In genomic region chr12:119949145-119949544, GRCh38 we compare ENCODE assay signal across 24 cellular contexts. TPM values are rescaled to one million over a fixed set of nuclear protein-coding genes. Genes with fewer than 3 reads are reported as not detected.
DNase-seq lines count a peak whose midpoint lies in the region; ATAC-seq and TF ChIP-seq lines count a peak whose summit lies in the region.
"Had no signal": no experiment of that assay in that cellular context is flagged by ENCODE, and none has a peak within 500 bp of the region (broad histone marks: within the 10 kb centered on the region; RNA-seq: fewer than 3 reads in every experiment).

No MANE protein-coding gene starts in this region.

- ATAC-seq in GM19023 (IDR thresholded peaks at IDR 0.05; ENCODE audit: unreplicated experiment) (no peak), gastrocnemius medialis (no peak)
- ATAC-seq: Panc1 had no signal

- no peaks in the 10 kb centered on the region for H3K36me3 Mint-ChIP-seq in endodermal cell (ENCODE audit: low read depth)
- H3K36me3 Mint-ChIP-seq: activated naive CD4-positive, alpha-beta T cell treated with anti-CD3 and anti-CD28 coated beads, Interleukin-2, amount 10 ng/mL, durations not matched to agents 7 days and 5 days had no signal

- TF ChIP-seq CTCF in endodermal cell (conservative IDR thresholded peaks at IDR 0.05) (no peak), gastrocnemius medialis (IDR thresholded peaks at IDR 0.05 in 4 of 5, conservative IDR thresholded peaks at IDR 0.05 in 1 of 5) (no peak)

- H3K9me3 Mint-ChIP-seq in endodermal cell: no peaks in the 10 kb centered on the region
- H3K9me3 Mint-ChIP-seq: activated naive CD4-positive, alpha-beta T cell treated with anti-CD3 and anti-CD28 coated beads, Interleukin-2, amount 10 ng/mL, durations not matched to agents 7 days and 5 days; CD4-positive, alpha-beta T cell; H9 had no signal

- H3K9me3 ChIP-seq in endodermal cell (ENCODE audit: control insufficient read depth, low read length) (no peaks in the 10 kb centered on the region), gastrocnemius medialis (no peaks in the 10 kb centered on the region)
- H3K9me3 ChIP-seq: neutrophil, SJSA1, tibial nerve had no signal

- no peaks in the 10 kb centered on the region for H3K4me1 Mint-ChIP-seq in endodermal cell
- H3K4me1 Mint-ChIP-seq: activated naive CD4-positive, alpha-beta T cell treated with anti-CD3 and anti-CD28 coated beads, Interleukin-2, amount 10 ng/mL, durations not matched to agents 7 days and 5 days; H9 had no signal

- H3K9ac ChIP-seq in endodermal cell (ENCODE audit: extremely low read depth, low read length, poor library complexity, severe bottlenecking): no peak overlapping the region

- 88 to 90% methylated on average over 8 to 10 of the region's 10 CpGs for WGBS in endodermal cell (ENCODE audit: insufficient coverage in 1 of 2, insufficient read length in 1 of 2), 2 experiments

- TF ChIP-seq POLR2A in gastrocnemius medialis (IDR thresholded peaks at IDR 0.05): no peak

- no peak overlapping the region for H3K4me3 ChIP-seq in endodermal cell (ENCODE audit: low read length)
- H3K4me3 ChIP-seq in gastrocnemius medialis: no peak overlapping the region
- H3K4me3 ChIP-seq: SJSA1, tibial nerve had no signal

- no peak overlapping the region for H3K27ac Mint-ChIP-seq in endodermal cell
- H3K27ac Mint-ChIP-seq: activated naive CD4-positive, alpha-beta T cell treated with anti-CD3 and anti-CD28 coated beads, Interleukin-2, amount 10 ng/mL, durations not matched to agents 7 days and 5 days; CD4-positive, alpha-beta T cell; H9 had no signal

- H3K27me3 Mint-ChIP-seq in endodermal cell (ENCODE audit: insufficient read depth): no peaks in the 10 kb centered on the region
- H3K27me3 Mint-ChIP-seq: CD4-positive, alpha-beta T cell had no signal

- H3K27ac ChIP-seq in endodermal cell (ENCODE audit: low read depth, low read length) (no peak overlapping the region), gastrocnemius medialis (no peak overlapping the region)
- H3K27ac ChIP-seq: neutrophil, SJSA1, tibial nerve had no signal

- DNase-seq in G401 (ENCODE audit: low spot score) (peak; percentile 2), NCI-H1436 treated with DMSO at 0.1 percent for 48 hours (lab: John Stamatoyannopoulos, UW) (peak; percentile 43), NCI-H345 (lab: John Stamatoyannopoulos, UW) (peak; percentile 86), kidney tubule cell (ENCODE audit: low spot score) (peak; percentile 18), endodermal cell (no peak), gastrocnemius medialis (no peak)
- no peak for DNase-seq in activated T-cell treated with anti-CD3 and anti-CD28 coated beads, Interleukin-2, amount 50 U/mL, for 1 hour
- DNase-seq: activated CD4-positive, alpha-beta T cell treated with anti-CD3 and anti-CD28 coated beads for 4 hours; activated naive CD4-positive, alpha-beta T cell treated with anti-CD3 and anti-CD28 coated beads, Interleukin-2, amount 10 ng/mL, durations not matched to agents 7 days and 5 days; CD4-positive, alpha-beta T cell; dermis blood vessel endothelial cell; glutamatergic neuron; H9; IMR-90; NCI-H1930; small intestine; stimulated activated CD4-positive, alpha-beta T cell treated with anti-CD3 and anti-CD28 coated beads, Interleukin-2, amount 100 ng/mL, for 24 hours; stimulated activated naive CD4-positive, alpha-beta T cell treated with Interleukin-2 at 50 U/mL for 16 hours had no signal

- H3K27me3 ChIP-seq in endodermal cell (ENCODE audit: control insufficient read depth, insufficient read depth, low read length, poor library complexity, severe bottlenecking) (no peaks in the 10 kb centered on the region), gastrocnemius medialis (no peaks in the 10 kb centered on the region)
- H3K27me3 ChIP-seq: neutrophil, tibial nerve had no signal

- no peaks in the 10 kb centered on the region for H3K4me1 ChIP-seq in endodermal cell (ENCODE audit: control insufficient read depth, insufficient read depth, low read length)
- no peaks in the 10 kb centered on the region for H3K4me1 ChIP-seq in gastrocnemius medialis
- H3K4me1 ChIP-seq: SJSA1, tibial nerve had no signal

- no peak overlapping the region for H3K4me3 Mint-ChIP-seq in endodermal cell
- H3K4me3 Mint-ChIP-seq: activated naive CD4-positive, alpha-beta T cell treated with anti-CD3 and anti-CD28 coated beads, Interleukin-2, amount 10 ng/mL, durations not matched to agents 7 days and 5 days; CD4-positive, alpha-beta T cell; H9 had no signal

- no peaks in the 10 kb centered on the region for H3K36me3 ChIP-seq in endodermal cell (ENCODE audit: control insufficient read depth, insufficient read depth, low read length)
- H3K36me3 ChIP-seq in gastrocnemius medialis: no peaks in the 10 kb centered on the region
- H3K36me3 ChIP-seq: neutrophil, SJSA1, tibial nerve had no signal

- intact Hi-C loops in gastrocnemius medialis (cut with DNase I; ENCODE audit: low total_unique reads): no loop called here

- in situ Hi-C loops in G401 (cut with HindIII; ENCODE audit: low sequenced_read_pairs): no loop called here
- in situ Hi-C loops in gastrocnemius medialis (cut with MboI; ENCODE audit: low sequenced_read_pairs in 4 of 4): no loop called here

RNA-seq across cellular contexts. Expression of gene BICDL1, which starts 39.9 kb away (rescaled TPM):
- total RNA-seq in G401 (2014; rRNA removed; shearing (Covaris generic)): 13.5 and 14.2 TPM in 2 replicates
- total RNA-seq in endodermal cell (10 to 100 TPM; 14.5 to 22.3 TPM), gastrocnemius medialis (1 to 10 TPM in 1 of 4 donors, under 1 TPM in 1, not detected in 2; 0.93 to 1.4 TPM)
- 6.8 TPM for polyA plus RNA-seq in endodermal cell (2013, experiment 1 of 2)
- polyA plus RNA-seq in endodermal cell (2013, experiment 2 of 2): 5.6 TPM
- total RNA-seq: dermis blood vessel endothelial cell, endothelial cell of umbilical vein, IMR-90, SJSA1 had no signal
- polyA plus RNA-seq: IMR-90 had no signal

Comparison
In these comparisons a context has a peak if more than half of its experiments do, and no peak if none do; other contexts are left out.
1. DNase-seq: peak in G401 (single experiment), NCI-H1436 treated with DMSO at 0.1 percent for 48 hours (single experiment), NCI-H345 (single experiment) and kidney tubule cell (single experiment); none in endodermal cell (single experiment), activated T-cell treated with anti-CD3 and anti-CD28 coated beads, Interleukin-2, amount 50 U/mL, for 1 hour (single experiment) and gastrocnemius medialis (0 of 2).